Comparison of ENCODE assay signal across 1 cellular context in the genomic region with DNA sequence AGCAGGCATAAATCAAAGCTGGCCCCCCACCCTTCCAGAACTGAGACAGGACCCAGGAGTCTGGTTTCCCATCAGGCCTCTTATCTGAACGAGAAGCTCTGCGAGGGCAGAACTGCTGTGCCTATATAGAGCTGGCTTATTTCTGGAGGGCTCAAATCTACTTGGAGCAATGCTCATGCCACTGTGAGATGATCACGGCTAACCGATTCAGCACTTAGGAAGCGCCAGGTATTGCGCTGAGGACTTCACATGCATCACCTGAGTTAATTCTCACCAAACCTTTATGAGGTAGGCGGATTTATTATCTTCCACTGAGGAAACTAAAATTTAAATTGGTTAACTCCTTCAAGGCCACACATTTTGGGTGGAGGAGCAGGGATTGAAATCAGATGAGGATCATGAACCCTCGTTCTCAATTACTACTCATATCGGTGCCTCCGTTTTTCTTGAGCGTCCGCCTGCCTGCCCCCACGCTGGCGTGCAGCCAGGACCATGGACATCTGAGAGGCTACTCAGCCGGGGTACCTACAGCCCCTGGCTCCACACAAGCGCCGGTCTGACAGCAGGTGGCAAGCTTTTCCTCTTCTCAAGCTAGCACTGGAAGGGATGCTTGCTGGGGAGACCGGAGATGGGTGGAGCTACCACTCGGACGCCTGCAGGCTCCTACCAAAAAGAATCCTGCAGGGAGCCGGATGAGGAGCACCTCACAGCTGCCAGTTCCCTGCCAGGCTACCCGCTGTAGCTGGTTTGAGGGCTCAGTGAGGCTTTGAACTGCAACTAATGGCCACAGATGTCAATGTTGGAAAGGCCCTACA.
A peak's percentile ranks its signal among the peaks of the same experiment; 100 is the strongest.
TF ChIP-seq lines count a peak whose summit lies in the region.

No MANE protein-coding gene starts in this region.

TF ChIP-seq in HepG2, 621 proteins besides CTCF, POLR2A, EP300 and RAD21 (continued from another document and continues in another):
- TF ChIP-seq, protein P1, sequence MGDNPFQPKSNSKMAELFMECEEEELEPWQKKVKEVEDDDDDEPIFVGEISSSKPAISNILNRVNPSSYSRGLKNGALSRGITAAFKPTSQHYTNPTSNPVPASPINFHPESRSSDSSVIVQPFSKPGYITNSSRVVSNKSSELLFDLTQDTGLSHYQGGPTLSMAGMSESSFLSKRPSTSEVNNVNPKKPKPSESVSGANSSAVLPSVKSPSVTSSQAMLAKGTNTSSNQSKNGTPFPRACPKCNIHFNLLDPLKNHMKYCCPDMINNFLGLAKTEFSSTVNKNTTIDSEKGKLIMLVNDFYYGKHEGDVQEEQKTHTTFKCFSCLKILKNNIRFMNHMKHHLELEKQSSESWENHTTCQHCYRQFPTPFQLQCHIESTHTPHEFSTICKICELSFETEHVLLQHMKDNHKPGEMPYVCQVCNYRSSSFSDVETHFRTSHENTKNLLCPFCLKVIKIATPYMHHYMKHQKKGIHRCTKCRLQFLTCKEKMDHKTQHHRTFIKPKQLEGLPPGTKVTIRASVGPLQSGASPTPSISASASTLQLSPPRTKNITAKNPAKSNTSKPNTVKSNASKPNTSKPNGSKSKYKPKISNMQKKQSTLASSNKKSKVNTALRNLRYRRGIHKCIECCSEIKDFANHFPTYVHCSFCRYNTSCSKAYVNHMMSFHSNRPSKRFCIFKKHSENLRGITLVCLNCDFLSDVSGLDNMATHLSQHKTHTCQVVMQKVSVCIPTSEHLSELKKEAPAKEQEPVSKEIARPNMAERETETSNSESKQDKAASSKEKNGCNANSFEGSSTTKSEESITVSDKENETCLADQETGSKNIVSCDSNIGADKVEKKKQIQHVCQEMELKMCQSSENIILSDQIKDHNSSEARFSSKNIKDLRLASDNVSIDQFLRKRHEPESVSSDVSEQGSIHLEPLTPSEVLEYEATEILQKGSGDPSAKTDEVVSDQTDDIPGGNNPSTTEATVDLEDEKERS (CRISPR knock-in tag; IDR thresholded peaks at IDR 0.05) = no peak; the same call in 1 of the 2 replicates
- TF ChIP-seq CHD2 (IDR thresholded peaks at IDR 0.05; ENCODE audit: low read depth, low read length) (no peak; the same call in 1 of the 2 replicates), RELA (CRISPR knock-in tag; IDR thresholded peaks at IDR 0.05) (peak; percentile 47; the same call in 1 of the 2 replicates), GPN1 (CRISPR knock-in tag; IDR thresholded peaks at IDR 0.05; ENCODE audit: borderline replicate concordance) (0 out of 2 replicates have a peak, but pooled peaks have one; percentile 9), CBX2 (IDR thresholded peaks at IDR 0.05; ENCODE audit: low read depth, low read length) (no peak), CBX2 (CRISPR knock-in tag; IDR thresholded peaks at IDR 0.05; ENCODE audit: low read depth) (no peak), ZFP41 (CRISPR knock-in tag; IDR thresholded peaks at IDR 0.05; ENCODE audit: borderline replicate concordance) (no peak), ZNF296 (CRISPR knock-in tag; conservative IDR thresholded peaks at IDR 0.05) (no peak), MIXL1 (CRISPR knock-in tag; IDR thresholded peaks at IDR 0.05) (peak; percentile 12; the same call in 1 of the 2 replicates), NCOA5 (CRISPR knock-in tag; IDR thresholded peaks at IDR 0.05) (no peak), DR1 (CRISPR knock-in tag; IDR thresholded peaks at IDR 0.05) (peak; percentile 37; the same call in 1 of the 2 replicates), MEIS1 (CRISPR knock-in tag; IDR thresholded peaks at IDR 0.05; ENCODE audit: borderline replicate concordance) (no peak; the same call in 1 of the 2 replicates), FOXP1 (IDR thresholded peaks at IDR 0.05) (no peak), FOXP1 (CRISPR knock-in tag; IDR thresholded peaks at IDR 0.05) (no peak), TARDBP (CRISPR knock-in tag; IDR thresholded peaks at IDR 0.05) (peak; percentile 78), SALL2 (CRISPR knock-in tag; IDR thresholded peaks at IDR 0.05) (no peak; the same call in 1 of the 2 replicates), MEF2D (CRISPR knock-in tag; IDR thresholded peaks at IDR 0.05) (peak; percentile 70), THAP11 (CRISPR knock-in tag; IDR thresholded peaks at IDR 0.05) (0 out of 2 replicates have a peak, but pooled peaks have one; percentile 38), ZNF564 (CRISPR knock-in tag; IDR thresholded peaks at IDR 0.05) (0 out of 2 replicates have a peak, but pooled peaks have one; percentile 18), ZNF674 (CRISPR knock-in tag; IDR thresholded peaks at IDR 0.05; ENCODE audit: low read depth) (0 out of 2 replicates have a peak, but pooled peaks have one; percentile 36), RXRB (CRISPR knock-in tag; IDR thresholded peaks at IDR 0.05; ENCODE audit: borderline replicate concordance) (no peak; the same call in 1 of the 2 replicates), DNMT1 (CRISPR knock-in tag; IDR thresholded peaks at IDR 0.05) (no peak), ZKSCAN1 (IDR thresholded peaks at IDR 0.05; ENCODE audit: low read length) (no peak), FLYWCH1 (CRISPR knock-in tag; IDR thresholded peaks at IDR 0.05) (no peak)
- TF ChIP-seq, protein P2, sequence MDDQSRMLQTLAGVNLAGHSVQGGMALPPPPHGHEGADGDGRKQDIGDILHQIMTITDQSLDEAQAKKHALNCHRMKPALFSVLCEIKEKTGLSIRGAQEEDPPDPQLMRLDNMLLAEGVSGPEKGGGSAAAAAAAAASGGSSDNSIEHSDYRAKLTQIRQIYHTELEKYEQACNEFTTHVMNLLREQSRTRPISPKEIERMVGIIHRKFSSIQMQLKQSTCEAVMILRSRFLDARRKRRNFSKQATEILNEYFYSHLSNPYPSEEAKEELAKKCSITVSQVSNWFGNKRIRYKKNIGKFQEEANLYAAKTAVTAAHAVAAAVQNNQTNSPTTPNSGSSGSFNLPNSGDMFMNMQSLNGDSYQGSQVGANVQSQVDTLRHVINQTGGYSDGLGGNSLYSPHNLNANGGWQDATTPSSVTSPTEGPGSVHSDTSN (CRISPR knock-in tag; IDR thresholded peaks at IDR 0.05; ENCODE audit: borderline replicate concordance) = no peak
- TF ChIP-seq, protein P3, sequence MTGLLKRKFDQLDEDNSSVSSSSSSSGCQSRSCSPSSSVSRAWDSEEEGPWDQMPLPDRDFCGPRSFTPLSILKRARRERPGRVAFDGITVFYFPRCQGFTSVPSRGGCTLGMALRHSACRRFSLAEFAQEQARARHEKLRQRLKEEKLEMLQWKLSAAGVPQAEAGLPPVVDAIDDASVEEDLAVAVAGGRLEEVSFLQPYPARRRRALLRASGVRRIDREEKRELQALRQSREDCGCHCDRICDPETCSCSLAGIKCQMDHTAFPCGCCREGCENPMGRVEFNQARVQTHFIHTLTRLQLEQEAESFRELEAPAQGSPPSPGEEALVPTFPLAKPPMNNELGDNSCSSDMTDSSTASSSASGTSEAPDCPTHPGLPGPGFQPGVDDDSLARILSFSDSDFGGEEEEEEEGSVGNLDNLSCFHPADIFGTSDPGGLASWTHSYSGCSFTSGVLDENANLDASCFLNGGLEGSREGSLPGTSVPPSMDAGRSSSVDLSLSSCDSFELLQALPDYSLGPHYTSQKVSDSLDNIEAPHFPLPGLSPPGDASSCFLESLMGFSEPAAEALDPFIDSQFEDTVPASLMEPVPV (CRISPR knock-in tag; IDR thresholded peaks at IDR 0.05) = 0 out of 2 replicates have a peak, but pooled peaks have one; percentile 13
- TF ChIP-seq, protein P4, sequence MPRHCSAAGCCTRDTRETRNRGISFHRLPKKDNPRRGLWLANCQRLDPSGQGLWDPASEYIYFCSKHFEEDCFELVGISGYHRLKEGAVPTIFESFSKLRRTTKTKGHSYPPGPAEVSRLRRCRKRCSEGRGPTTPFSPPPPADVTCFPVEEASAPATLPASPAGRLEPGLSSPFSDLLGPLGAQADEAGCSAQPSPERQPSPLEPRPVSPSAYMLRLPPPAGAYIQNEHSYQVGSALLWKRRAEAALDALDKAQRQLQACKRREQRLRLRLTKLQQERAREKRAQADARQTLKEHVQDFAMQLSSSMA (CRISPR knock-in tag; IDR thresholded peaks at IDR 0.05) = no peak
- TF ChIP-seq, protein P5, sequence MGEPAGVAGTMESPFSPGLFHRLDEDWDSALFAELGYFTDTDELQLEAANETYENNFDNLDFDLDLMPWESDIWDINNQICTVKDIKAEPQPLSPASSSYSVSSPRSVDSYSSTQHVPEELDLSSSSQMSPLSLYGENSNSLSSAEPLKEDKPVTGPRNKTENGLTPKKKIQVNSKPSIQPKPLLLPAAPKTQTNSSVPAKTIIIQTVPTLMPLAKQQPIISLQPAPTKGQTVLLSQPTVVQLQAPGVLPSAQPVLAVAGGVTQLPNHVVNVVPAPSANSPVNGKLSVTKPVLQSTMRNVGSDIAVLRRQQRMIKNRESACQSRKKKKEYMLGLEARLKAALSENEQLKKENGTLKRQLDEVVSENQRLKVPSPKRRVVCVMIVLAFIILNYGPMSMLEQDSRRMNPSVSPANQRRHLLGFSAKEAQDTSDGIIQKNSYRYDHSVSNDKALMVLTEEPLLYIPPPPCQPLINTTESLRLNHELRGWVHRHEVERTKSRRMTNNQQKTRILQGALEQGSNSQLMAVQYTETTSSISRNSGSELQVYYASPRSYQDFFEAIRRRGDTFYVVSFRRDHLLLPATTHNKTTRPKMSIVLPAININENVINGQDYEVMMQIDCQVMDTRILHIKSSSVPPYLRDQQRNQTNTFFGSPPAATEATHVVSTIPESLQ (CRISPR knock-in tag; conservative IDR thresholded peaks at IDR 0.05) = 0 out of 2 replicates have a peak, but pooled peaks have one; percentile 82
- TF ChIP-seq, protein P6, sequence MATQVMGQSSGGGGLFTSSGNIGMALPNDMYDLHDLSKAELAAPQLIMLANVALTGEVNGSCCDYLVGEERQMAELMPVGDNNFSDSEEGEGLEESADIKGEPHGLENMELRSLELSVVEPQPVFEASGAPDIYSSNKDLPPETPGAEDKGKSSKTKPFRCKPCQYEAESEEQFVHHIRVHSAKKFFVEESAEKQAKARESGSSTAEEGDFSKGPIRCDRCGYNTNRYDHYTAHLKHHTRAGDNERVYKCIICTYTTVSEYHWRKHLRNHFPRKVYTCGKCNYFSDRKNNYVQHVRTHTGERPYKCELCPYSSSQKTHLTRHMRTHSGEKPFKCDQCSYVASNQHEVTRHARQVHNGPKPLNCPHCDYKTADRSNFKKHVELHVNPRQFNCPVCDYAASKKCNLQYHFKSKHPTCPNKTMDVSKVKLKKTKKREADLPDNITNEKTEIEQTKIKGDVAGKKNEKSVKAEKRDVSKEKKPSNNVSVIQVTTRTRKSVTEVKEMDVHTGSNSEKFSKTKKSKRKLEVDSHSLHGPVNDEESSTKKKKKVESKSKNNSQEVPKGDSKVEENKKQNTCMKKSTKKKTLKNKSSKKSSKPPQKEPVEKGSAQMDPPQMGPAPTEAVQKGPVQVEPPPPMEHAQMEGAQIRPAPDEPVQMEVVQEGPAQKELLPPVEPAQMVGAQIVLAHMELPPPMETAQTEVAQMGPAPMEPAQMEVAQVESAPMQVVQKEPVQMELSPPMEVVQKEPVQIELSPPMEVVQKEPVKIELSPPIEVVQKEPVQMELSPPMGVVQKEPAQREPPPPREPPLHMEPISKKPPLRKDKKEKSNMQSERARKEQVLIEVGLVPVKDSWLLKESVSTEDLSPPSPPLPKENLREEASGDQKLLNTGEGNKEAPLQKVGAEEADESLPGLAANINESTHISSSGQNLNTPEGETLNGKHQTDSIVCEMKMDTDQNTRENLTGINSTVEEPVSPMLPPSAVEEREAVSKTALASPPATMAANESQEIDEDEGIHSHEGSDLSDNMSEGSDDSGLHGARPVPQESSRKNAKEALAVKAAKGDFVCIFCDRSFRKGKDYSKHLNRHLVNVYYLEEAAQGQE (IDR thresholded peaks at IDR 0.05; ENCODE audit: borderline replicate concordance in 1 of 2, low read depth in 1 of 2, low read length in 2 of 2) = no peak; a peak in 1 of 4 replicates
- TF ChIP-seq, protein P7, sequence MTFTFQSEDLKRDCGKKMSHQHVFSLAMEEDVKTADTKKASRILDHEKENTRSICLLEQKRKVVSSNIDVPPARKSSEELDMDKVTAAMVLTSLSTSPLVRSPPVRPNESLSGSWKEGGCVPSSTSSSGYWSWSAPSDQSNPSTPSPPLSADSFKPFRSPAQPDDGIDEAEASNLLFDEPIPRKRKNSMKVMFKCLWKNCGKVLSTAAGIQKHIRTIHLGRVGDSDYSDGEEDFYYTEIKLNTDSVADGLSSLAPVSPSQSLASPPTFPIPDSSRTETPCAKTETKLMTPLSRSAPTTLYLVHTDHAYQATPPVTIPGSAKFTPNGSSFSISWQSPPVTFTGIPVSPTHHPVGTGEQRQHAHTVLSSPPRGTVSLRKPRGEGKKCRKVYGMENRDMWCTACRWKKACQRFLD (CRISPR knock-in tag; IDR thresholded peaks at IDR 0.05; ENCODE audit: borderline replicate concordance) = 0 out of 2 replicates have a peak, but pooled peaks have one; percentile 68
- TF ChIP-seq, protein P8, sequence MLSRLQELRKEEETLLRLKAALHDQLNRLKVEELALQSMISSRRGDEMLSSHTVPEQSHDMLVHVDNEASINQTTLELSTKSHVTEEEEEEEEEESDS (CRISPR knock-in tag; IDR thresholded peaks at IDR 0.05; ENCODE audit: borderline replicate concordance) = peak; percentile 76; the same call in 1 of the 2 replicates
- TF ChIP-seq, protein P9, sequence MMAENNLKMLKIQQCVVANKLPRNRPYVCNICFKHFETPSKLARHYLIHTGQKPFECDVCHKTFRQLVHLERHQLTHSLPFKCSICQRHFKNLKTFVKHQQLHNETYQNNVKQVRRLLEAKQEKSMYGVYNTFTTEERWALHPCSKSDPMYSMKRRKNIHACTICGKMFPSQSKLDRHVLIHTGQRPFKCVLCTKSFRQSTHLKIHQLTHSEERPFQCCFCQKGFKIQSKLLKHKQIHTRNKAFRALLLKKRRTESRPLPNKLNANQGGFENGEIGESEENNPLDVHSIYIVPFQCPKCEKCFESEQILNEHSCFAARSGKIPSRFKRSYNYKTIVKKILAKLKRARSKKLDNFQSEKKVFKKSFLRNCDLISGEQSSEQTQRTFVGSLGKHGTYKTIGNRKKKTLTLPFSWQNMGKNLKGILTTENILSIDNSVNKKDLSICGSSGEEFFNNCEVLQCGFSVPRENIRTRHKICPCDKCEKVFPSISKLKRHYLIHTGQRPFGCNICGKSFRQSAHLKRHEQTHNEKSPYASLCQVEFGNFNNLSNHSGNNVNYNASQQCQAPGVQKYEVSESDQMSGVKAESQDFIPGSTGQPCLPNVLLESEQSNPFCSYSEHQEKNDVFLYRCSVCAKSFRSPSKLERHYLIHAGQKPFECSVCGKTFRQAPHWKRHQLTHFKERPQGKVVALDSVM (CRISPR knock-in tag; IDR thresholded peaks at IDR 0.05) = no peak; the same call in 1 of the 2 replicates
- TF ChIP-seq, protein P10, sequence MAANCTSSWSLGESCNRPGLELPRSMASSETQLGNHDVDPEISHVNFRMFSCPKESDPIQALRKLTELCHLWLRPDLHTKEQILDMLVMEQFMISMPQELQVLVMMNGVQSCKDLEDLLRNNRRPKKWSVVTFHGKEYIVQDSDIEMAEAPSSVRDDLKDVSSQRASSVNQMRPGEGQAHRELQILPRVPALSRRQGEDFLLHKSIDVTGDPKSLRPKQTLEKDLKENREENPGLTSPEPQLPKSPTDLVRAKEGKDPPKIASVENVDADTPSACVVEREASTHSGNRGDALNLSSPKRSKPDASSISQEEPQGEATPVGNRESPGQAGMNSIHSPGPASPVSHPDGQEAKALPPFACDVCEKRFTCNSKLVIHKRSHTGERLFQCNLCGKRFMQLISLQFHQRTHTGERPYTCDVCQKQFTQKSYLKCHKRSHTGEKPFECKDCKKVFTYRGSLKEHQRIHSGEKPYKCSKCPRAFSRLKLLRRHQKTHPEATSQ (CRISPR knock-in tag; IDR thresholded peaks at IDR 0.05; ENCODE audit: borderline replicate concordance) = peak; percentile 87
- TF ChIP-seq, protein P11, sequence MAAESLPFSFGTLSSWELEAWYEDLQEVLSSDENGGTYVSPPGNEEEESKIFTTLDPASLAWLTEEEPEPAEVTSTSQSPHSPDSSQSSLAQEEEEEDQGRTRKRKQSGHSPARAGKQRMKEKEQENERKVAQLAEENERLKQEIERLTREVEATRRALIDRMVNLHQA (CRISPR knock-in tag; IDR thresholded peaks at IDR 0.05) = no peak; the same call in 1 of the 2 replicates
